1 cellular context compared by ENCODE assay signal in genomic region chr11:45650166-45651095, GRCh38.
A peak's percentile ranks its signal among the peaks of the same experiment; 100 is the strongest.
TF ChIP-seq lines count a peak whose summit lies in the region.

No MANE protein-coding gene starts in this region.

TF ChIP-seq in K562, 482 proteins besides CTCF, POLR2A, EP300 and RAD21:
- TF ChIP-seq POLR3G (IDR thresholded peaks at IDR 0.05; ENCODE audit: extremely low read depth, insufficient read length, insufficient replicate concordance) = no peak
- peak; percentile 59; the same call in 1 of the 2 replicates for TF ChIP-seq ZBTB33 (CRISPR knock-in tag; IDR thresholded peaks at IDR 0.05)
